Comparison of ENCODE assay signal across 8 cellular contexts in the genomic region with DNA sequence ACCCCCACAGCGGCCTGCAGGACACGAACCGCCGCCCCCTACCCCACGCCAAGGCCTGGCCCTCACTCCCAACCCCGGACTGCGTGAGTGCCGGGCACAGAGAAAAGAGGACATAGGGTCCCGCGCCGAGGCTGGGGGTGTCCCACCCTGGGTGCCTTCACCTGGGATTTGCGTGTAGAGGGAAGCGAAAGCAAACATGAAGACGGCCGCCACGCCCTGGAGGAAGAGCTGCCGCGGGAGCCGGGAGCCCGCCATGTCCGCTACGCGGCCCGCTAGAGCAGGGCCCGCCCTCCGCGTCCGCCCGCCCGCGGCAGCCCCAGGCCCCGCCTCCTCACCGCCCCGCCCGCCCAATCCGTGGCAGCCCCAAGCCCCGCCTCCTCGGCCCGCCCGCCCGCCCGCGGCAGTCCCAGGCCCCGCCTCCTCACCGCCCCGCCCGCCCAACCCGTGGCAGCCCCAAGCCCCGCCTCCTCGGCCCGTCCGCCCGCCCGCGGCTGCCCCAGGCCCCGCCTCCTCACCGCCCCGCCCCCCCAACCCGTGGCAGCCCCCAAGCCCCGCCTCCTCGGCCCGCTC. TPM values are rescaled to one million over a fixed set of nuclear protein-coding genes. Genes with fewer than 3 reads are reported as not detected.
DNase-seq lines count a peak whose midpoint lies in the region; ATAC-seq and TF ChIP-seq lines count a peak whose summit lies in the region.

A gene with protein sequence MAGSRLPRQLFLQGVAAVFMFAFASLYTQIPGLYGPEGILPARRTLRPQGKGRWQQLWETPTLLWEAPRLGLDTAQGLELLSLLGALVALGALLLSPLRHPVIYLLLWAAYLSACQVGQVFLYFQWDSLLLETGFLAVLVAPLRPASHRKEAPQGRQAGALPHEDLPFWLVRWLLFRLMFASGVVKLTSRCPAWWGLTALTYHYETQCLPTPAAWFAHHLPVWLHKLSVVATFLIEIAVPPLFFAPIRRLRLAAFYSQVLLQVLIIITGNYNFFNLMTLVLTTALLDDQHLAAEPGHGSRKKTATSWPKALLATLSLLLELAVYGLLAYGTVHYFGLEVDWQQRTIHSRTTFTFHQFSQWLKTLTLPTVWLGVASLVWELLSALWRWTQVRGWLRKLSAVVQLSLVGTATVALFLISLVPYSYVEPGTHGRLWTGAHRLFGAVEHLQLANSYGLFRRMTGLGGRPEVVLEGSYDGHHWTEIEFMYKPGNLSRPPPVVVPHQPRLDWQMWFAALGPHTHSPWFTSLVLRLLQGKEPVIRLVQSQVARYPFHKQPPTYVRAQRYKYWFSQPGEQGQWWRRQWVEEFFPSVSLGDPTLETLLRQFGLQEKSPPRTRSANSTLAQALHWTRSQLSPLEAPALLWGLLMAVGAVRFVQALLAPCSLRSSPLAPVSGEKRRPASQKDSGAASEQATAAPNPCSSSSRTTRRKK (minus strand): TSS at position 282 of the 570 bp plus-strand sequence. CDS start 27 bp downstream, at position 255.

- DNase-seq in AG20443 (ENCODE audit: low spot score) (peak; percentile 97), SW480 (ENCODE audit: low spot score) (peak; percentile 70), right atrium auricular region (ENCODE audit: low spot score) (peak; percentile 87), retina (peak; percentile 81), vagina (ENCODE audit: extremely low spot score in 2 of 2) (no peak)
- peak; percentile 94 for DNase-seq in activated naive CD8-positive, alpha-beta T cell treated with anti-CD3 and anti-CD28 coated beads, Interleukin-2, amount 50 U/mL, for 24 hours

- peak within 1 kb of the TSS; percentile 89 to 91 for H3K27ac ChIP-seq in right atrium auricular region
- peak within 1 kb of the TSS; percentile 90 for H3K27ac ChIP-seq in vagina

- H3K36me3 ChIP-seq in right atrium auricular region (peaks cover 30% of the 10 kb centered on the region), vagina (peaks cover 0 to 31% of the 10 kb centered on the region in 2 donors)

- H3K36me3 Mint-ChIP-seq in activated naive CD8-positive, alpha-beta T cell treated with anti-CD3 and anti-CD28 coated beads, Interleukin-2, amount 50 U/mL, for 24 hours (ENCODE audit: low read depth): peaks cover 10% of the 10 kb centered on the region

- TF ChIP-seq CTCF in right atrium auricular region (IDR thresholded peaks at IDR 0.05) (no peak), vagina (IDR thresholded peaks at IDR 0.05) (no peak)

- H3K4me1 Mint-ChIP-seq in activated naive CD8-positive, alpha-beta T cell treated with anti-CD3 and anti-CD28 coated beads, Interleukin-2, amount 50 U/mL, for 24 hours: peaks cover 23% of the 10 kb centered on the region

- H3K4me3 Mint-ChIP-seq in activated naive CD8-positive, alpha-beta T cell treated with anti-CD3 and anti-CD28 coated beads, Interleukin-2, amount 50 U/mL, for 24 hours: peak within 1 kb of the TSS; percentile 93

- H3K9me3 ChIP-seq in right atrium auricular region (no peaks in the 10 kb centered on the region), vagina (no peaks in the 10 kb centered on the region)

- peak in 1 of 2 donors; percentile 20 for TF ChIP-seq POLR2A in vagina (IDR thresholded peaks at IDR 0.05)

- H3K4me1 ChIP-seq in right atrium auricular region (peaks cover 0 to 33% of the 10 kb centered on the region in 2 donors), vagina (peaks cover 49% of the 10 kb centered on the region)

- no peaks in the 10 kb centered on the region for H3K27me3 Mint-ChIP-seq in activated naive CD8-positive, alpha-beta T cell treated with anti-CD3 and anti-CD28 coated beads, Interleukin-2, amount 50 U/mL, for 24 hours

- intact Hi-C loops in vagina (cut with DNase I): loop anchor here (5.0 kb wide), 1 partner anchor 570 kb away; no protein-coding TSS in a partner anchor

- H3K27me3 ChIP-seq in right atrium auricular region: no peaks in the 10 kb centered on the region
- H3K27me3 ChIP-seq in vagina: no peaks in the 10 kb centered on the region

- H3K4me3 ChIP-seq in right atrium auricular region (peak within 1 kb of the TSS; percentile 88 to 91), vagina (peak within 1 kb of the TSS; percentile 76 to 98)

- no peaks in the 10 kb centered on the region for H3K9me3 Mint-ChIP-seq in activated naive CD8-positive, alpha-beta T cell treated with anti-CD3 and anti-CD28 coated beads, Interleukin-2, amount 50 U/mL, for 24 hours

- peak within 1 kb of the TSS; percentile 87 for H3K27ac Mint-ChIP-seq in activated naive CD8-positive, alpha-beta T cell treated with anti-CD3 and anti-CD28 coated beads, Interleukin-2, amount 50 U/mL, for 24 hours

- peak; percentile 49 for ATAC-seq in GM19395 (IDR thresholded peaks at IDR 0.05; ENCODE audit: unreplicated experiment)
- ATAC-seq in HG03565 (IDR thresholded peaks at IDR 0.05; ENCODE audit: unreplicated experiment): peak; percentile 33
- ATAC-seq in activated naive CD8-positive, alpha-beta T cell treated with anti-CD3 and anti-CD28 coated beads, Interleukin-2, amount 50 U/mL, for 24 hours: peak; percentile 74

RNA-seq across cellular contexts. Expression of the gene that starts here (rescaled TPM):
- total RNA-seq in right atrium auricular region (10 to 100 TPM; 30.1 to 33.8 TPM), vagina (57.0 TPM)

Comparison
In these comparisons a context has a peak if more than half of its experiments do, and no peak if none do; other contexts are left out.
1. DNase-seq: peak in AG20443 (single experiment), SW480 (single experiment), activated naive CD8-positive, alpha-beta T cell treated with anti-CD3 and anti-CD28 coated beads, Interleukin-2, amount 50 U/mL, for 24 hours (single experiment), right atrium auricular region (single experiment) and retina (single experiment); none in vagina (0 of 2).
2. Peak in every context shown above with its lines, with median percentiles within 50 percentile points of each other: ATAC-seq.